ENCODE assay signal across 8 cellular contexts in the genomic region with DNA sequence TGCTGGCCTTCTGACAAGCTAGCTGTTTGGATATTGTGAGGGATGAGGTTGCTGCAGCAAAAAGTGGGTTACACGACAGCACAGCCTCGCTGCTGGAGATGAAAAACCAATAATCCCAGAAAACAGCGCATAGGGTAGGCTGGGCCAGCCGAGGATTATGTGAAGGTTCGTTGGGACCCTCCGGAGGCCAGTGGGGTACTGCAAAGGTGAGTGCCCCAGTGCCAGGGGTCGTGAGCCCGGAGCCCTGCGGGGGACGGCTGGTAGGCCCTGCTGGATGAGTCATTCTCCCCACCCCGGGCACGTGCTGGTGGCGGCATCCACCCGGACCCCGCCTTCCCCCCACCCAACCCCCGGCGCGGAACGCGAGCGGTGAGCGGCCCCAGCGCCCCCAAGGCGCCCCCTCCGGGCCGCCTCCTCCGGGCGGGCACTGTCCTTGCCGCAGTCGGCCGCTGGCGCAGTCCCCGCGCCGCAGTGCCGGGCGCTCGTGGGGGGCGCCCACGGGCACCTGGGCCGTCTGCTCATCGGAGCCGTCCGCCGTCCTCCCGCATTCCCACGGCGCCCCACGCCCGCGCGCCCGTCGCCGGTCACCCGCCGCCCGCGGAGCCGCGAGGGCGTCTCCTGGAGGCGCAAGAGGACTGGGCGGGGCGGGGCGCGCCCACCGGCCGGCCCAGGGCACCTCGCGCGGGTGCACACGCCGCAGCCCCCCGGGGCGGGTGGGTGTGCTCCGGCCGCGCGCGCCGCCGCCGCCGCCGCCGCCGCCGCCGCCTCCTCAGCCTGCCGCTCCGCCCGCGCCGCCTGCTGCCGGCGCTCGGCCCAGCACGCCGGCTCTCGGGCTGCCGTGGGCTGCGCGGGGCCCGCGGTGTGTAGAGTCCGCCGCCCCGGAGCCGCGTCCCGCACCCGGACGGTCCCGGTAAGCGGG. TPM values are rescaled to one million over a fixed set of nuclear protein-coding genes. Genes with fewer than 3 reads are reported as not detected.
DNase-seq lines count a peak whose midpoint lies in the region; ATAC-seq and TF ChIP-seq lines count a peak whose summit lies in the region.

Gene PHF24 (plus strand): TSS at position 794 of the 919 bp plus-strand sequence. CDS start 13,014 bp downstream, outside the sequence.

- H3K4me1 Mint-ChIP-seq in GM23338: peaks cover 13% of the 10 kb centered on the region; the same call in 2 of the 3 replicates
- H3K4me1 Mint-ChIP-seq in activated CD8-positive, alpha-beta T cell treated with anti-CD3 and anti-CD28 coated beads, Interleukin-2, amount 10 ng/mL, durations not matched to agents 7 days and 5 days (ENCODE audit: low read depth): peaks cover 1% of the 10 kb centered on the region

- CTCF ChIA-PET in A673 (lab: Charles Lee): no interaction called here
- CTCF ChIA-PET in activated CD8-positive, alpha-beta T cell treated with anti-CD3 and anti-CD28 coated beads, Interleukin-2, amount 10 ng/mL, durations not matched to agents 7 days and 5 days (lab: Charles Lee): no interaction called here

- H3K27me3 Mint-ChIP-seq in GM23338 (ENCODE audit: insufficient read depth, low read depth, poor library complexity): peaks cover 26% of the 10 kb centered on the region
- peaks cover 63% of the 10 kb centered on the region for H3K27me3 Mint-ChIP-seq in activated CD8-positive, alpha-beta T cell treated with anti-CD3 and anti-CD28 coated beads, Interleukin-2, amount 10 ng/mL, durations not matched to agents 7 days and 5 days (ENCODE audit: low read depth)

- H3K27ac ChIP-seq in A673 (ENCODE audit: low read depth, low read length, poor library complexity, severe bottlenecking) (no peak within 1 kb of the TSS), GM23338 (ENCODE audit: low read depth) (no peak within 1 kb of the TSS), gastroesophageal sphincter (no peak within 1 kb of the TSS), parathyroid adenoma (no peak within 1 kb of the TSS)

- TF ChIP-seq CTCF in A673 (conservative IDR thresholded peaks at IDR 0.05; ENCODE audit: low read depth, low read length) (no peak), GM23338 (conservative IDR thresholded peaks at IDR 0.05; ENCODE audit: low read depth in 2 of 2) (0 out of 4 replicates have a peak, but pooled peaks of 1 of the 2 experiments have one; percentile 10), gastroesophageal sphincter (IDR thresholded peaks at IDR 0.05) (peak in 2 of 4 experiments; percentile 16 to 26), parathyroid adenoma (IDR thresholded peaks at IDR 0.05) (no peak)

- DNase-seq in A673 (ENCODE audit: low spot score) (peak; percentile 43), GM23338 (ENCODE audit: low spot score) (peak; percentile 57), glomerular visceral epithelial cell (ENCODE audit: extremely low spot score) (no peak), NCI-H774 (lab: John Stamatoyannopoulos, UW) (no peak)
- DNase-seq in activated CD8-positive, alpha-beta T cell treated with anti-CD3 and anti-CD28 coated beads, Interleukin-2, amount 10 ng/mL, durations not matched to agents 7 days and 5 days: no peak

- H3K79me2 ChIP-seq in GM23338 (replicated peaks; ENCODE audit: insufficient read depth): no peaks in the 10 kb centered on the region
- H3K79me2 ChIP-seq in parathyroid adenoma: no peaks in the 10 kb centered on the region

- H3K4me1 ChIP-seq in A673 (ENCODE audit: insufficient read depth, low read length, poor library complexity, severe bottlenecking): no peaks in the 10 kb centered on the region
- H3K4me1 ChIP-seq in GM23338 (ENCODE audit: insufficient read depth): peaks cover 8% of the 10 kb centered on the region; the same call in 1 of the 2 replicates
- H3K4me1 ChIP-seq in gastroesophageal sphincter: peaks cover 0 to 13% (median 4%) of the 10 kb centered on the region in 3 donors
- no peaks in the 10 kb centered on the region for H3K4me1 ChIP-seq in parathyroid adenoma

- H3K36me3 ChIP-seq in A673 (ENCODE audit: insufficient read depth, low read length, poor library complexity, severe bottlenecking) (no peaks in the 10 kb centered on the region), GM23338 (ENCODE audit: insufficient read depth) (no peaks in the 10 kb centered on the region), gastroesophageal sphincter (no peaks in the 10 kb centered on the region), parathyroid adenoma (ENCODE audit: control insufficient read depth, insufficient read depth, low read length) (no peaks in the 10 kb centered on the region)

- H3K4me3 ChIP-seq in A673 (ENCODE audit: low read depth, low read length, poor library complexity, severe bottlenecking) (peak within 1 kb of the TSS; percentile 43), GM23338 (peak within 1 kb of the TSS; percentile 63), gastroesophageal sphincter (peak within 1 kb of the TSS; percentile 19 to 62), parathyroid adenoma (ENCODE audit: low read depth, low read length) (no peak within 1 kb of the TSS)

- H3K36me3 Mint-ChIP-seq in GM23338 (ENCODE audit: low read depth): no peaks in the 10 kb centered on the region
- H3K36me3 Mint-ChIP-seq in activated CD8-positive, alpha-beta T cell treated with anti-CD3 and anti-CD28 coated beads, Interleukin-2, amount 10 ng/mL, durations not matched to agents 7 days and 5 days (ENCODE audit: low read depth): no peaks in the 10 kb centered on the region

- no peaks in the 10 kb centered on the region for H4K20me1 ChIP-seq in GM23338 (replicated peaks; ENCODE audit: insufficient read depth)

- no peaks in the 10 kb centered on the region for H3K9me3 ChIP-seq in A673 (ENCODE audit: low read depth, low read length, poor library complexity, severe bottlenecking)
- no peaks in the 10 kb centered on the region for H3K9me3 ChIP-seq in gastroesophageal sphincter
- H3K9me3 ChIP-seq in parathyroid adenoma (ENCODE audit: control insufficient read depth, low read length): no peaks in the 10 kb centered on the region

- H3F3A ChIP-seq in GM23338 (replicated peaks; ENCODE audit: low read depth): 0 out of 2 replicates have a peak, but pooled peaks cover 3% of the 10 kb centered on the region

- ATAC-seq in GM23338 (peak; percentile 70), gastroesophageal sphincter (peak; percentile 70), GM21526 (IDR thresholded peaks at IDR 0.05; ENCODE audit: low FRiP score, unreplicated experiment) (no peak)
- peak; percentile 82 for ATAC-seq in activated CD8-positive, alpha-beta T cell treated with anti-CD3 and anti-CD28 coated beads, Interleukin-2, amount 10 ng/mL, durations not matched to agents 7 days and 5 days

- intact Hi-C loops in A673 (cut with micrococcal nuclease; ENCODE audit: unreplicated experiment): no loop called here

- 16 to 40% methylated on average over 1 to 5 of the region's 116 CpGs for WGBS in gastroesophageal sphincter (ENCODE audit: low coverage in 1 of 2), 2 donors

- POLR2A ChIA-PET in A673 (lab: Charles Lee; ENCODE audit: low non-redundant PET): no interaction called here
- POLR2A ChIA-PET in activated CD8-positive, alpha-beta T cell treated with anti-CD3 and anti-CD28 coated beads, Interleukin-2, amount 10 ng/mL, durations not matched to agents 7 days and 5 days (lab: Charles Lee): no interaction called here

- TF ChIP-seq EP300 in gastroesophageal sphincter (IDR thresholded peaks at IDR 0.05): no peak

- peak within 1 kb of the TSS; percentile 75 for H3K4me3 Mint-ChIP-seq in GM23338
- peak within 1 kb of the TSS; percentile 30 for H3K4me3 Mint-ChIP-seq in activated CD8-positive, alpha-beta T cell treated with anti-CD3 and anti-CD28 coated beads, Interleukin-2, amount 10 ng/mL, durations not matched to agents 7 days and 5 days

- H3K4me2 ChIP-seq in GM23338 (peak within 1 kb of the TSS; percentile 82), parathyroid adenoma (ENCODE audit: low read length) (peak within 1 kb of the TSS; percentile 54)

- H3K27ac Mint-ChIP-seq in GM23338: no peak within 1 kb of the TSS
- H3K27ac Mint-ChIP-seq in activated CD8-positive, alpha-beta T cell treated with anti-CD3 and anti-CD28 coated beads, Interleukin-2, amount 10 ng/mL, durations not matched to agents 7 days and 5 days: no peak within 1 kb of the TSS

- no peak within 1 kb of the TSS for H3K9ac ChIP-seq in parathyroid adenoma

- TF ChIP-seq POLR2A in gastroesophageal sphincter (IDR thresholded peaks at IDR 0.05): no peak

- no peaks in the 10 kb centered on the region for H3K9me2 ChIP-seq in GM23338 (ENCODE audit: insufficient read depth)

- peaks cover 60% of the 10 kb centered on the region for H3K27me3 ChIP-seq in A673 (replicated peaks; ENCODE audit: insufficient read depth, low read depth, low read length, poor library complexity)
- H3K27me3 ChIP-seq in GM23338 (ENCODE audit: insufficient read depth): peaks cover 69% of the 10 kb centered on the region
- peaks cover 44% of the 10 kb centered on the region for H3K27me3 ChIP-seq in gastroesophageal sphincter
- H3K27me3 ChIP-seq in parathyroid adenoma (ENCODE audit: control insufficient read depth, insufficient read depth, low read length): no peaks in the 10 kb centered on the region

- peak within 1 kb of the TSS; percentile 91 for H2AFZ ChIP-seq in GM23338
- H2AFZ ChIP-seq in parathyroid adenoma: peak within 1 kb of the TSS; percentile 66

- H3K9me3 Mint-ChIP-seq in GM23338: no peaks in the 10 kb centered on the region
- H3K9me3 Mint-ChIP-seq in activated CD8-positive, alpha-beta T cell treated with anti-CD3 and anti-CD28 coated beads, Interleukin-2, amount 10 ng/mL, durations not matched to agents 7 days and 5 days (ENCODE audit: insufficient read depth): no peaks in the 10 kb centered on the region

- no TSS peak for BruUV-seq in A673 (replicated peaks; lab: Mats Ljungman, UMichigan)

TF ChIP-seq in GM23338, 12 proteins besides CTCF, POLR2A, EP300 and RAD21 (continues in another document):
- TF ChIP-seq EZH2phosphoT487 (IDR thresholded peaks at IDR 0.05; ENCODE audit: unreplicated experiment): no peak

RNA-seq across cellular contexts. Expression of gene PHF24, which starts in this region (rescaled TPM):
- total RNA-seq in A673 (2021) (0.11 and 0.13 TPM in 2 replicates), gastroesophageal sphincter (under 1 TPM in 3 of 4 donors, not detected in 1; 0.30 to 0.81 (median 0.67) TPM)
- 0.14 and 0.19 TPM in 2 replicates for total RNA-seq in GM23338 (2014; rRNA removed; shearing (Covaris generic))
- polyA plus RNA-seq in GM23338 (2016; fragmentation: Nextera tagmentation; extraction: Ambion mirVana): 0.03 and 0.05 TPM in 2 replicates
- total RNA-seq in activated CD8-positive, alpha-beta T cell treated with anti-CD3 and anti-CD28 coated beads, Interleukin-2, amount 10 ng/mL, durations not matched to agents 7 days and 5 days: not detected

Comparison
In these comparisons a context has a peak if more than half of its experiments do, and no peak if none do; other contexts are left out.
1. Peak in DNase-seq and H3K4me3 ChIP-seq in A673; RNA of the gene not detected or under 1 TPM.
2. Peak in DNase-seq, ATAC-seq, H3K4me3 ChIP-seq and H3K4me2 ChIP-seq in GM23338; RNA of the gene not detected or under 1 TPM.
3. Peak in ATAC-seq in activated CD8-positive, alpha-beta T cell treated with anti-CD3 and anti-CD28 coated beads, Interleukin-2, amount 10 ng/mL, durations not matched to agents 7 days and 5 days; RNA of the gene not detected or under 1 TPM.
4. Peak in ATAC-seq and H3K4me3 ChIP-seq in gastroesophageal sphincter; RNA of the gene not detected or under 1 TPM.